Comparison of ENCODE assay signal across 9 cellular contexts in the genomic region with DNA sequence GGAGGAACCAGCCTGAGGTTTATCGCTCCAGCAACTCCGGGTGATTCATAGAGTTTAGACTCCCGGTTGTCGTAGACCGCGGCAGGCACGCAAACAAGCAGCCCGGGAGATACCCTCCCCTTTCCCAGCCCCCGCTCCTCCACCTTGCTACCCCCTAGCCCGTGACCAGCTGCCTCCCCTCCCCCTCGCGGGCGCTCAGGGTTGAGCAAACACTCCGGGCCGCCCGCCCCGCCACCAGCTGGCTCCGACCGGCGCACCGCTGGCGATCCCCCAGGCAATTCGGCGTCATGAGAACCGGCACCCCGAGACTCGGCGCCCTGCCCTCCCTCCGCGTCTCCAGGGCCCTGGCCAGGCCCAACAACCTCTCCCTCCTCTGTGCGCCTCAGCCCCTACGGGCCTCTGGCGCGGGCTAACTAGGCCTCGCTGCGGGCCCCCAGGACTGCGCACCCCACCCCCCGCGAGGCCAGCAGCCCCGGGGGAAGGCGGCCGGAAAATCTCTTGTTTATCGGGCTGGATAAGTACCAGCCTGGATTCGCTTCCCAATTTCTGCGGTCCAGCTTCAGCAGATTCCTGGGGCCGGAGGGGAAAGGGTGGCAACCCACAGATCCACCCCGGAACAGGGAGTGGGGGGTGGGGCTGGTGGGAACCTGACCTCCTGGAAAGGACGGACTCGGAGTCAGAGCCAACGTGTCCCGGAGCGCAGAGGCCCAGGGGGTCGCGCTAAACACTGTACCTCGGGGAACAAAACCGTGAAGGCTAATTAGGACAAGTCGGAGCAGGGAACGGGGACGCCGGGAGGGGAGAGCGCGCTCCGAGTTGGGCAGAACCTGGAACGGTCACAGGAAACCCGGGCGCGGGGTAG. TPM values are rescaled to one million over a fixed set of nuclear protein-coding genes. Genes with fewer than 3 reads are reported as not detected.
DNase-seq lines count a peak whose midpoint lies in the region; ATAC-seq and TF ChIP-seq lines count a peak whose summit lies in the region.
"Had no signal": no experiment of that assay in that cellular context is flagged by ENCODE, and none has a peak within 500 bp of the region (broad histone marks: within the 10 kb centered on the region; RNA-seq: fewer than 3 reads in every experiment).

No MANE protein-coding gene starts in this region.

- intact Hi-C loops in CD4-positive, alpha-beta T cell (cut with DNase I, micrococcal nuclease) = no loop called here

- no peak for TF ChIP-seq CTCF in CD4-positive, alpha-beta T cell (IDR thresholded peaks at IDR 0.05)

- no peaks in the 10 kb centered on the region for H3K36me3 ChIP-seq in skeletal muscle tissue (ENCODE audit: control insufficient read depth in 3 of 3, insufficient read depth in 3 of 3, low read length in 3 of 3)

- peak; percentile 37 for ATAC-seq in HG02642 (IDR thresholded peaks at IDR 0.05; ENCODE audit: poor library complexity, unreplicated experiment)
- ATAC-seq in CD4-positive, alpha-beta T cell (ENCODE audit: poor library complexity) = no peak

- H3K9me3 ChIP-seq in skeletal muscle tissue (ENCODE audit: control insufficient read depth in 3 of 3, low read length in 3 of 3) = no peaks in the 10 kb centered on the region
- no peaks in the 10 kb centered on the region for H3K9me3 ChIP-seq in CD4-positive, alpha-beta T cell (ENCODE audit: control insufficient read depth, low read length)

- H3K4me3 Mint-ChIP-seq in immature natural killer cell = peak overlapping the region; percentile 67 to 79 (median 71)
- no peak overlapping the region for H3K4me3 Mint-ChIP-seq in CD4-positive, alpha-beta T cell
- H3K4me3 Mint-ChIP-seq: CD4-positive, CD25-positive, alpha-beta regulatory T cell had no signal

- POLR2A ChIA-PET in CD4-positive, alpha-beta T cell (lab: Charles Lee) = no interaction called here

- H3K4me1 ChIP-seq in skeletal muscle tissue (ENCODE audit: control insufficient read depth in 3 of 3, insufficient read depth in 3 of 3, low read length in 3 of 3) = peaks cover 54 to 79% (median 61%) of the 10 kb centered on the region in 3 donors

- no peaks in the 10 kb centered on the region for H3K36me3 Mint-ChIP-seq in immature natural killer cell
- no peaks in the 10 kb centered on the region for H3K36me3 Mint-ChIP-seq in CD4-positive, alpha-beta T cell (ENCODE audit: low read depth)
- H3K36me3 Mint-ChIP-seq: CD4-positive, CD25-positive, alpha-beta regulatory T cell had no signal

- in situ Hi-C loops in T47D (cut with HindIII; ENCODE audit: low pct_unique_long_range_greater_than_20kb, low sequenced_read_pairs) = no loop called here

- peaks cover 0 to 7% (median 0%) of the 10 kb centered on the region in 3 donors for H3K27me3 ChIP-seq in skeletal muscle tissue (ENCODE audit: control insufficient read depth in 3 of 3, insufficient read depth in 3 of 3, low read length in 3 of 3)
- H3K27me3 ChIP-seq in CD4-positive, alpha-beta T cell (ENCODE audit: control insufficient read depth, insufficient read depth, low read length) = peaks cover 41% of the 10 kb centered on the region

- CTCF ChIA-PET in CD4-positive, alpha-beta T cell (lab: Charles Lee) = interaction anchor here (1.2 kb wide), 1 partner anchor 52 kb away, joined by 3 read pairs; no protein-coding TSS in a partner anchor

- peak; percentile 26 for DNase-seq in NOMO-1 treated with DMSO at 0.1 percent for 48 hours (lab: John Stamatoyannopoulos, UW; ENCODE audit: unreplicated experiment)
- no peak for DNase-seq in NOMO-1 treated with dmso at 0.1 percent for 144 hours (lab: John Stamatoyannopoulos, UW; ENCODE audit: unreplicated experiment)
- DNase-seq in NCI-H226 = peak; percentile 96
- peak; percentile 69 to 89 for DNase-seq in T47D (ENCODE audit: low read depth in 1 of 2, low spot score in 1 of 2)
- no peak for DNase-seq in immature natural killer cell
- no peak for DNase-seq in CD4-positive, alpha-beta T cell

- H3K9ac ChIP-seq in skeletal muscle tissue (ENCODE audit: low read depth in 1 of 3, low read length in 3 of 3) = peak overlapping the region; percentile 97 to 100 (median 99)

- peaks cover 14 to 16% of the 10 kb centered on the region in 2 donors for H3K4me1 Mint-ChIP-seq in immature natural killer cell
- H3K4me1 Mint-ChIP-seq in CD4-positive, alpha-beta T cell (ENCODE audit: low read depth) = no peaks in the 10 kb centered on the region

- H3K27me3 Mint-ChIP-seq in immature natural killer cell (ENCODE audit: low read depth in 3 of 3) = peaks cover 15 to 25% (median 19%) of the 10 kb centered on the region in 3 donors
- peaks cover 74% of the 10 kb centered on the region for H3K27me3 Mint-ChIP-seq in CD4-positive, alpha-beta T cell

- no peak overlapping the region for H3K27ac Mint-ChIP-seq in immature natural killer cell
- H3K27ac Mint-ChIP-seq in CD4-positive, alpha-beta T cell = no peak overlapping the region

- H3K27ac ChIP-seq in skeletal muscle tissue (ENCODE audit: low read depth, low read length) = peak overlapping the region; percentile 100
- H3K27ac ChIP-seq in CD4-positive, alpha-beta T cell (ENCODE audit: low read depth, low read length) = no peak overlapping the region

- H3K9me3 Mint-ChIP-seq in immature natural killer cell = peaks cover 0 to 2% (median 0%) of the 10 kb centered on the region in 6 donors
- no peaks in the 10 kb centered on the region for H3K9me3 Mint-ChIP-seq in CD4-positive, alpha-beta T cell

- H3K4me3 ChIP-seq in skeletal muscle tissue (ENCODE audit: low read length in 3 of 3) = peak overlapping the region; percentile 78 to 95 (median 87)

RNA-seq across cellular contexts. Expression of a gene that starts 1.0 kb away (rescaled TPM):
- polyA plus RNA-seq in immature natural killer cell = 1 to 10 TPM in 1 of 3 donors, under 1 TPM in 1, not detected in 1; 0.89 to 3.2 TPM
- total RNA-seq in skeletal muscle tissue = 44.4 TPM
- not detected for total RNA-seq in CD4-positive, alpha-beta T cell
- total RNA-seq: CD4-positive, CD25-positive, alpha-beta regulatory T cell had no signal
- polyA plus RNA-seq: CD4-positive, CD25-positive, alpha-beta regulatory T cell had no signal

RNA-seq across cellular contexts. Expression of a gene that starts 35.5 kb away (rescaled TPM):
- 100 to 1,000 TPM; 357 to 514 (median 505) TPM for polyA plus RNA-seq in immature natural killer cell
- 1.0 TPM for total RNA-seq in skeletal muscle tissue
- 1 to 10 TPM; 1.8 to 2.6 TPM for total RNA-seq in CD4-positive, alpha-beta T cell

Comparison
In these comparisons a context has a peak if more than half of its experiments do, and no peak if none do; other contexts are left out.
1. DNase-seq: peak in NOMO-1 treated with DMSO at 0.1 percent for 48 hours (single experiment), NCI-H226 (single experiment) and T47D (2 of 2); none in NOMO-1 treated with dmso at 0.1 percent for 144 hours (single experiment), immature natural killer cell (0 of 3) and CD4-positive, alpha-beta T cell (0 of 10).
2. RNA of a gene that starts 1.0 kb away (total RNA-seq): 44.4 TPM in skeletal muscle tissue (single experiment); not detected in CD4-positive, alpha-beta T cell; every median in the first group is over 10 times any median in the second.